In genomic region chr20:17593902-17594301, GRCh38 we compare ENCODE assay signal across 18 cellular contexts. TPM values are rescaled to one million over a fixed set of nuclear protein-coding genes. Genes with fewer than 3 reads are reported as not detected.
A peak's percentile ranks its signal among the peaks of the same experiment; 100 is the strongest.
DNase-seq lines count a peak whose midpoint lies in the region; ATAC-seq and TF ChIP-seq lines count a peak whose summit lies in the region.
"Had no signal": no experiment of that assay in that cellular context is flagged by ENCODE, and none has a peak within 500 bp of the region (broad histone marks: within the 10 kb centered on the region; RNA-seq: fewer than 3 reads in every experiment).

No MANE protein-coding gene starts in this region.

- peaks cover 11% of the 10 kb centered on the region for H3K4me1 Mint-ChIP-seq in activated naive CD8-positive, alpha-beta T cell treated with anti-CD3 and anti-CD28 coated beads for 36 hours
- H3K4me1 Mint-ChIP-seq in endothelial cell (ENCODE audit: unreplicated experiment), result peaks cover 14% of the 10 kb centered on the region
- H3K4me1 Mint-ChIP-seq: stimulated activated naive CD8-positive, alpha-beta T cell treated with anti-CD3 and anti-CD28 coated beads, Interleukin-15, amount 100 ng/mL, for 72 hours had no signal

- H2BK15ac ChIP-seq in IMR-90 (ENCODE audit: low read depth, low read length), result no peak overlapping the region

- no peak overlapping the region for H3K18ac ChIP-seq in IMR-90 (ENCODE audit: low read depth, low read length)

- H3K9me1 ChIP-seq in IMR-90 (ENCODE audit: insufficient read depth, low read length), result peaks cover 17% of the 10 kb centered on the region

- no peak overlapping the region for H2AK5ac ChIP-seq in IMR-90 (ENCODE audit: low read depth, low read length)

- CTCF ChIA-PET in IMR-90 (lab: Yijun Ruan, JAX), result interaction anchor here (1.0 to 2.2 kb wide), 2 partner anchors 22 to 57 kb away, joined by 3 to 7 read pairs; no protein-coding TSS in a partner anchor

- H2BK20ac ChIP-seq in IMR-90 (ENCODE audit: low read depth, low read length), result no peak overlapping the region

- H4K91ac ChIP-seq in IMR-90 (ENCODE audit: insufficient read depth, low read depth, low read length), result no peak overlapping the region

- H2BK5ac ChIP-seq in IMR-90 (ENCODE audit: low read depth, low read length, poor library complexity, severe bottlenecking), result peak overlapping the region; percentile 17

- no peaks in the 10 kb centered on the region for H3K9me3 Mint-ChIP-seq in activated naive CD8-positive, alpha-beta T cell treated with anti-CD3 and anti-CD28 coated beads for 36 hours
- no peaks in the 10 kb centered on the region for H3K9me3 Mint-ChIP-seq in endothelial cell (ENCODE audit: unreplicated experiment)
- H3K9me3 Mint-ChIP-seq: stimulated activated naive CD8-positive, alpha-beta T cell treated with anti-CD3 and anti-CD28 coated beads, Interleukin-15, amount 100 ng/mL, for 72 hours had no signal

- DNase-seq in IMR-90 (no peak), coronary artery (ENCODE audit: low spot score) (no peak), tibial artery (no peak), endothelial cell (ENCODE audit: low spot score) (no peak)
- no peak for DNase-seq in activated naive CD8-positive, alpha-beta T cell treated with anti-CD3 and anti-CD28 coated beads for 36 hours
- DNase-seq in stimulated activated CD4-positive, alpha-beta T cell treated with anti-CD3 and anti-CD28 coated beads, Interleukin-12 subunit alpha, Interleukin-12 subunit beta, amount 100 ng/mL, for 4 hours, result no peak
- DNase-seq: activated CD4-positive, alpha-beta T cell treated with anti-CD3 and anti-CD28 coated beads, Interleukin-2, amount 50 U/mL, for 1 hour; CD4-positive, alpha-beta T cell; NCI-H1417 treated with DMSO at 0.1 percent for 48 hours; NCI-H524 treated with DMSO at 0.1 percent for 48 hours; stimulated activated naive CD8-positive, alpha-beta T cell treated with anti-CD3 and anti-CD28 coated beads, Interleukin-15, amount 100 ng/mL, for 72 hours had no signal

- H3K36me3 ChIP-seq in IMR-90 (ENCODE audit: control insufficient read depth, insufficient read depth, low read length) (peaks cover 7% of the 10 kb centered on the region), muscle layer of duodenum (ENCODE audit: control insufficient read depth in 1 of 2, insufficient read depth in 2 of 2, low read length in 2 of 2) (no peaks in the 10 kb centered on the region), tibial artery (peaks cover 5 to 9% (median 6%) of the 10 kb centered on the region in 3 donors)
- H3K36me3 ChIP-seq: neutrophil, vagina had no signal

- no peak overlapping the region for H3K27ac Mint-ChIP-seq in activated naive CD8-positive, alpha-beta T cell treated with anti-CD3 and anti-CD28 coated beads for 36 hours
- H3K27ac Mint-ChIP-seq in endothelial cell (ENCODE audit: unreplicated experiment), result no peak overlapping the region
- H3K27ac Mint-ChIP-seq: activated naive CD8-positive, alpha-beta T cell; CD4-positive, alpha-beta T cell; stimulated activated naive CD8-positive, alpha-beta T cell treated with anti-CD3 and anti-CD28 coated beads, Interleukin-15, amount 100 ng/mL, for 72 hours had no signal

- H3K4me3 ChIP-seq in IMR-90 (ENCODE audit: insufficient read depth, low read depth, low read length) (no peak overlapping the region), coronary artery (no peak overlapping the region), muscle layer of duodenum (ENCODE audit: low read depth in 1 of 2, low read length in 2 of 2) (no peak overlapping the region), tibial artery (no peak overlapping the region)
- H3K4me3 ChIP-seq: MG63, vagina had no signal

- H3K14ac ChIP-seq in IMR-90 (replicated peaks; ENCODE audit: low read depth, low read length), result no peak overlapping the region

- intact Hi-C loops in IMR-90 (cut with micrococcal nuclease) (loop anchor here (1.0 to 2.0 kb wide), 2 partner anchors 21 to 57 kb away; no protein-coding TSS in a partner anchor), tibial artery (cut with DNase I; ENCODE audit: low total_unique reads) (no loop called here)

- H3K4me1 ChIP-seq in IMR-90 (ENCODE audit: control insufficient read depth, insufficient read depth, low read length) (peaks cover 17% of the 10 kb centered on the region), muscle layer of duodenum (ENCODE audit: control insufficient read depth in 1 of 2, insufficient read depth in 2 of 2, low read length in 2 of 2) (peaks cover 4 to 74% of the 10 kb centered on the region in 2 donors), tibial artery (peaks cover 0 to 98% (median 83%) of the 10 kb centered on the region in 4 donors)

- no peak for ATAC-seq in IMR-90 (ENCODE audit: low read depth)
- ATAC-seq: SK-N-SH treated with all-trans-retinoic acid at 6 μM for 48 hours; stimulated activated naive CD8-positive, alpha-beta T cell treated with anti-CD3 and anti-CD28 coated beads, Interleukin-15, amount 100 ng/mL, for 72 hours had no signal

- H3K56ac ChIP-seq in IMR-90 (ENCODE audit: extremely low read depth, insufficient read depth, low read length), result no peak overlapping the region

- no peak overlapping the region for H3K23ac ChIP-seq in IMR-90 (ENCODE audit: low read depth, low read length)

- H3K79me1 ChIP-seq in IMR-90 (ENCODE audit: low read depth in 1 of 2, low read length in 2 of 2), result peaks cover 12 to 69% of the 10 kb centered on the region in 2 experiments

- no peak overlapping the region for H3K4ac ChIP-seq in IMR-90 (ENCODE audit: low read depth, low read length)

- no peak overlapping the region for H3K4me3 Mint-ChIP-seq in activated naive CD8-positive, alpha-beta T cell treated with anti-CD3 and anti-CD28 coated beads for 36 hours
- no peak overlapping the region for H3K4me3 Mint-ChIP-seq in endothelial cell (ENCODE audit: unreplicated experiment)
- H3K4me3 Mint-ChIP-seq: activated naive CD8-positive, alpha-beta T cell; CD4-positive, alpha-beta T cell; stimulated activated naive CD8-positive, alpha-beta T cell treated with anti-CD3 and anti-CD28 coated beads, Interleukin-15, amount 100 ng/mL, for 72 hours had no signal

- no peak for TF ChIP-seq POLR2A in IMR-90 (IDR thresholded peaks at IDR 0.05; ENCODE audit: low read depth, low read length)

- no peak overlapping the region for H3K9ac ChIP-seq in IMR-90 (ENCODE audit: low read depth, low read length)

- H3K4me2 ChIP-seq in IMR-90 (ENCODE audit: low read depth, low read length), result no peak overlapping the region

- H2AK9ac ChIP-seq in IMR-90 (replicated peaks; ENCODE audit: low read depth, low read length, poor library complexity), result no peak overlapping the region

- H3K27ac ChIP-seq in IMR-90 (ENCODE audit: insufficient read depth, low read length) (no peak overlapping the region), coronary artery (peak overlapping the region; percentile 80 to 87), muscle layer of duodenum (ENCODE audit: low read length) (peak overlapping the region; percentile 19), tibial artery (peak overlapping the region; percentile 83 to 99)
- H3K27ac ChIP-seq: neutrophil, RWPE1, vagina had no signal

- peaks cover 19% of the 10 kb centered on the region for H3K36me3 Mint-ChIP-seq in activated naive CD8-positive, alpha-beta T cell treated with anti-CD3 and anti-CD28 coated beads for 36 hours
- no peaks in the 10 kb centered on the region for H3K36me3 Mint-ChIP-seq in endothelial cell (ENCODE audit: low read depth, unreplicated experiment)

- no peak overlapping the region for H4K5ac ChIP-seq in IMR-90 (ENCODE audit: low read depth, low read length)

- WGBS in IMR-90 (ENCODE audit: extremely low coverage in 2 of 2, insufficient read length in 1 of 2), 2 experiments, result no CpG with 5 or more reads among the region's 4 CpGs

- H4K8ac ChIP-seq in IMR-90 (ENCODE audit: low read depth in 2 of 2, low read length in 2 of 2), result no peak overlapping the region

- in situ Hi-C loops in IMR-90 (cut with MboI; ENCODE audit: low sequenced_read_pairs), result no loop called here

- H3K27me3 Mint-ChIP-seq in activated naive CD8-positive, alpha-beta T cell treated with anti-CD3 and anti-CD28 coated beads for 36 hours, result no peaks in the 10 kb centered on the region
- H3K27me3 Mint-ChIP-seq in endothelial cell (ENCODE audit: unreplicated experiment), result no peaks in the 10 kb centered on the region
- H3K27me3 Mint-ChIP-seq: activated naive CD8-positive, alpha-beta T cell; CD4-positive, alpha-beta T cell; stimulated activated naive CD8-positive, alpha-beta T cell treated with anti-CD3 and anti-CD28 coated beads, Interleukin-15, amount 100 ng/mL, for 72 hours had no signal

- H2BK120ac ChIP-seq in IMR-90 (ENCODE audit: low read depth, low read length), result no peak overlapping the region

- peaks cover 94% of the 10 kb centered on the region for H4K20me1 ChIP-seq in IMR-90 (ENCODE audit: insufficient read depth, low read length)

- POLR2A ChIA-PET in IMR-90 (lab: Charles Lee; ENCODE audit: unreplicated experiment), result interaction anchor here (0.6 kb wide), 2 partner anchors 23 to 647 kb away, joined by 3 to 5 read pairs; no protein-coding TSS in a partner anchor

- no TSS peak for BruUV-seq in IMR-90 (replicated peaks; lab: Mats Ljungman, UMichigan)

- no peak for TF ChIP-seq RAD21 in IMR-90 (IDR thresholded peaks at IDR 0.05; ENCODE audit: low read length)

- H3K27me3 ChIP-seq in IMR-90 (ENCODE audit: control insufficient read depth, insufficient read depth, low read length) (no peaks in the 10 kb centered on the region), muscle layer of duodenum (ENCODE audit: low read depth, low read length) (no peaks in the 10 kb centered on the region), tibial artery (no peaks in the 10 kb centered on the region)
- H3K27me3 ChIP-seq: MG63, neutrophil, vagina had no signal

- H2AFZ ChIP-seq in IMR-90 (replicated peaks; ENCODE audit: low read length, poor library complexity), result no peak overlapping the region

- TF ChIP-seq CTCF in IMR-90 (conservative IDR thresholded peaks at IDR 0.05; ENCODE audit: low read depth, low read length) (no peak), coronary artery (IDR thresholded peaks at IDR 0.05) (no peak), tibial artery (IDR thresholded peaks at IDR 0.05) (no peak), endothelial cell (IDR thresholded peaks at IDR 0.05; ENCODE audit: unreplicated experiment) (no peak)

- H3K9me3 ChIP-seq in IMR-90 (ENCODE audit: control insufficient read depth, insufficient read depth, low read length), result no peaks in the 10 kb centered on the region
- no peaks in the 10 kb centered on the region for H3K9me3 ChIP-seq in muscle layer of duodenum (ENCODE audit: control insufficient read depth in 1 of 2, low read length in 2 of 2)
- no peaks in the 10 kb centered on the region for H3K9me3 ChIP-seq in tibial artery
- H3K9me3 ChIP-seq: MG63, neutrophil, vagina had no signal

- dilution Hi-C loops in IMR-90 (cut with HindIII; ENCODE audit: low sequenced_read_pairs, unreplicated experiment), result no loop called here

TF ChIP-seq in IMR-90, 13 proteins besides CTCF, POLR2A, EP300 and RAD21 (continues in another document):
- TF ChIP-seq MAFK (IDR thresholded peaks at IDR 0.05; ENCODE audit: low read depth, low read length) (no peak), RCOR1 (IDR thresholded peaks at IDR 0.05; ENCODE audit: insufficient replicate concordance, low read length) (no peak)

RNA-seq across cellular contexts. Expression of gene DSTN, which starts 24.0 kb away (rescaled TPM):
- 221 and 383 TPM in 2 replicates for total RNA-seq in IMR-90 (2012; rRNA removed)
- 258 and 269 TPM in 2 replicates for polyA plus RNA-seq in IMR-90 (2012; rRNA removed)
- polyA plus RNA-seq in IMR-90 (2012; cell fraction: cytosol; rRNA removed), result 105 and 120 TPM in 2 replicates
- 20.5 and 87.7 TPM in 2 replicates for polyA plus RNA-seq in IMR-90 (2012; cell fraction: nucleus; rRNA removed; ENCODE audit: low replicate concordance)
- 10 to 100 TPM; 56.7 to 57.5 TPM for total RNA-seq in activated naive CD8-positive, alpha-beta T cell treated with anti-CD3 and anti-CD28 coated beads for 36 hours
- 142 TPM for total RNA-seq in endothelial cell (ENCODE audit: unreplicated experiment)
